In the genomic region with DNA sequence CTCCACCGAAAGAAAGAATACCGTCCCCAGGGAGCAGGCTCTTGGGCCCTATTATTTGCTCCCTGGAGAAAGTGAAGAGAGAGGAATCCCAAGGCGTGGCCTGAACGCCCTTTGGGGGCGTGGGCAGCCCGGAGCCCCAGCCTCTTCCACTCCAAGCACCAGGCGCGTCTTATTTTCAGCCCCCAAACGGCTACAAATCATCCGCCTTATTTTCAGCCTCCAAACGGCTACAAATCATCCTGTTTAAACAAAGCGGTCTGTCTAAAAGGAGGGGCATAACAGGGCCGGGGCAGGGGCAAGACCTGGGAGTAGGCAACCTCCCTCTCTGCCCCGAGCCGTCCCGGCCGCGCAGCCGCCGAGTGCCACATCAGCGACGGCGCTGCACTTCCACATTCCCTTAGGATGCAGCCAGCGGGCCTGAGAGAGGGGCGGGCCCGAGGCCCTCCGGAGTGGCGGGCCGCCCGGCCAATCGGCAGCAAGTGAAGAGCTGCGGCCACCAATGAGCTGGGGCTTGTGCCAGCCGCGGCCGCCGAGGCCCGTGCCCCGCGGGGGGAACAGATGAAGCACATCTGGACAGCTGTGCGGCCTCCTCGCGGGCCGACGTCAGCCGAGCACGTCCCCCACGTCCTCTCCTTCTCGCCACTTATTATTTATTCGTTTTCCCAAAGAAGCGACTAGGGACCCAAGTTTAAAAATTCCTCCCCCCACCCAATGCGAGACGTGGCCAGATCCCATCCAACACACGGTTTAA, we compare ENCODE assay signal across 1 cellular context.
TF ChIP-seq lines count a peak whose summit lies in the region.

A gene with protein sequence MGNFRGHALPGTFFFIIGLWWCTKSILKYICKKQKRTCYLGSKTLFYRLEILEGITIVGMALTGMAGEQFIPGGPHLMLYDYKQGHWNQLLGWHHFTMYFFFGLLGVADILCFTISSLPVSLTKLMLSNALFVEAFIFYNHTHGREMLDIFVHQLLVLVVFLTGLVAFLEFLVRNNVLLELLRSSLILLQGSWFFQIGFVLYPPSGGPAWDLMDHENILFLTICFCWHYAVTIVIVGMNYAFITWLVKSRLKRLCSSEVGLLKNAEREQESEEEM (plus strand): TSS at position 561 of the 751 bp plus-strand sequence. CDS start 62,593 bp downstream, outside the sequence.

TF ChIP-seq in HepG2, 621 proteins besides CTCF, POLR2A, EP300 and RAD21 (continued from another document and continues in another):
- TF ChIP-seq, protein P1, sequence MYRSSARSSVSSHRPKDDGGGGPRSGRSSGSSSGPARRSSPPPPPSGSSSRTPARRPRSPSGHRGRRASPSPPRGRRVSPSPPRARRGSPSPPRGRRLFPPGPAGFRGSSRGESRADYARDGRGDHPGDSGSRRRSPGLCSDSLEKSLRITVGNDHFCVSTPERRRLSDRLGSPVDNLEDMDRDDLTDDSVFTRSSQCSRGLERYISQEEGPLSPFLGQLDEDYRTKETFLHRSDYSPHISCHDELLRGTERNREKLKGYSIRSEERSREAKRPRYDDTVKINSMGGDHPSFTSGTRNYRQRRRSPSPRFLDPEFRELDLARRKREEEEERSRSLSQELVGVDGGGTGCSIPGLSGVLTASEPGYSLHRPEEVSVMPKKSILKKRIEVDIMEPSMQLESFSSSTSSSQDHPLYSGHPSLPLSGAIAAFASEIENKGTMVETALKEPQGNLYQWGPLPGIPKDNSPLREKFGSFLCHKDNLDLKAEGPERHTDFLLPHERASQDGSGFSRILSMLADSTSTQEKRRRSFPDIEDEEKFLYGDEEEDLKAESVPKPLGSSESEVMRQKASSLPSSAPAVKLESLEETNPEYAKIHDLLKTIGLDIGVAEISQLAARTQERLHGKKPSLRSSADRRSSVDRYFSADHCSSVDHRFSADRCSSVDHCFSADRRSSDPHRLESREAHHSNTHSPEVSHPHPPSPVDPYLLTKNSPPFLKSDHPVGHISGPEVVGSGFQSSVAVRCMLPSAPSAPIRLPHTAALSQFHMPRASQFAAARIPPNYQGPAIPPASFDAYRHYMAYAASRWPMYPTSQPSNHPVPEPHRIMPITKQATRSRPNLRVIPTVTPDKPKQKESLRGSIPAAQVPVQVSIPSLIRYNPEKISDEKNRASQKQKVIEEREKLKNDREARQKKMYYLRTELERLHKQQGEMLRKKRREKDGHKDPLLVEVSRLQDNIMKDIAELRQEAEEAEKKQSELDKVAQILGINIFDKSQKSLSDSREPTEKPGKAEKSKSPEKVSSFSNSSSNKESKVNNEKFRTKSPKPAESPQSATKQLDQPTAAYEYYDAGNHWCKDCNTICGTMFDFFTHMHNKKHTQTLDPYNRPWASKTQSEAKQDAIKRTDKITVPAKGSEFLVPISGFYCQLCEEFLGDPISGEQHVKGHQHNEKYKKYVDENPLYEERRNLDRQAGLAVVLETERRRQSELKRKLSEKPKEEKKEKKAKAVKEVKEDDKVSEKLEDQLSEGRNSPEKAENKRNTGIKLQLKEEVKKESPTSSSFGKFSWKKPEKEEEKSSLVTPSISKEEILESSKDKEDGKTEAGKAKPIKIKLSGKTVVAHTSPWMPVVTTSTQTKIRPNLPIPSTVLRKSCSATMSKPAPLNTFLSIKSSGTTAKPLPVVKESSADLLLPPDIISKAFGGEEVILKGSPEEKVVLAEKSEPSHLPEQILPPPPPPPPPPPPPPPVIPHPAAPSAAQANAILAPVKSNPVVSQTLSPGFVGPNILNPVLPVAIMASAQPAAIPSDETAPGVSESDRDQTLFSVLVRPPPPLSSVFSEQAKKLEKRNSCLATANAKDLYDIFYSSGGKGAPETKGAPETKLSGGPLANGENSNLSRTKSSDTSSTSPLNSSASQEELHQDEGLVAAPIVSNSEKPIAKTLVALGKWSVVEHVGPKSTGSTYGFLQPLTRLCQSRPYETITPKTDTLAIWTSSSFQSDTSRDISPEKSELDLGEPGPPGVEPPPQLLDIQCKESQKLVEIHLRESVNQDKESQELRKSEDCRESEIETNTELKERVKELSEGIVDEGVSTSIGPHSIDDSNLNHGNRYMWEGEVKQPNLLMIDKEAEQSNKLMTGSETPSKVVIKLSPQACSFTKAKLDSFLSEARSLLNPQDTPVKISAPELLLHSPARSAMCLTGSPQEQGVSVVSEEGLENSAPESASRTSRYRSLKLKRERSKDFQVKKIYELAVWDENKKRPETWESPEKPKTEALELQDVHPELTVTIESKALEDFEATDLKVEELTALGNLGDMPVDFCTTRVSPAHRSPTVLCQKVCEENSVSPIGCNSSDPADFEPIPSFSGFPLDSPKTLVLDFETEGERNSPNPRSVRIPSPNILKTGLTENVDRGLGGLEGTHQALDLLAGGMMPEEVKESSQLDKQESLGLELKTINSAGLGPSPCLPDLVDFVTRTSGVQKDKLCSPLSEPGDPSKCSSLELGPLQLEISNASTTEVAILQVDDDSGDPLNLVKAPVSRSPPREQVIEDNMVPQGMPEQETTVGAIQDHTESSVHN (CRISPR knock-in tag; IDR thresholded peaks at IDR 0.05), result no peak
- TF ChIP-seq TEAD3 (CRISPR knock-in tag; optimal IDR thresholded peaks at IDR 0.05; ENCODE audit: borderline replicate concordance), result peak; percentile 89
- 0 out of 2 replicates have a peak, but pooled peaks have one; percentile 32 for TF ChIP-seq ZSCAN25 (CRISPR knock-in tag; IDR thresholded peaks at IDR 0.05)
- TF ChIP-seq BCL3 (CRISPR knock-in tag; IDR thresholded peaks at IDR 0.05), result peak; percentile 69
- TF ChIP-seq ZBTB7A (CRISPR knock-in tag; IDR thresholded peaks at IDR 0.05), result no peak
- peak; percentile 86 for TF ChIP-seq ASH2L (IDR thresholded peaks at IDR 0.05; ENCODE audit: insufficient read length, low read depth, low read length)
- TF ChIP-seq, protein P2, sequence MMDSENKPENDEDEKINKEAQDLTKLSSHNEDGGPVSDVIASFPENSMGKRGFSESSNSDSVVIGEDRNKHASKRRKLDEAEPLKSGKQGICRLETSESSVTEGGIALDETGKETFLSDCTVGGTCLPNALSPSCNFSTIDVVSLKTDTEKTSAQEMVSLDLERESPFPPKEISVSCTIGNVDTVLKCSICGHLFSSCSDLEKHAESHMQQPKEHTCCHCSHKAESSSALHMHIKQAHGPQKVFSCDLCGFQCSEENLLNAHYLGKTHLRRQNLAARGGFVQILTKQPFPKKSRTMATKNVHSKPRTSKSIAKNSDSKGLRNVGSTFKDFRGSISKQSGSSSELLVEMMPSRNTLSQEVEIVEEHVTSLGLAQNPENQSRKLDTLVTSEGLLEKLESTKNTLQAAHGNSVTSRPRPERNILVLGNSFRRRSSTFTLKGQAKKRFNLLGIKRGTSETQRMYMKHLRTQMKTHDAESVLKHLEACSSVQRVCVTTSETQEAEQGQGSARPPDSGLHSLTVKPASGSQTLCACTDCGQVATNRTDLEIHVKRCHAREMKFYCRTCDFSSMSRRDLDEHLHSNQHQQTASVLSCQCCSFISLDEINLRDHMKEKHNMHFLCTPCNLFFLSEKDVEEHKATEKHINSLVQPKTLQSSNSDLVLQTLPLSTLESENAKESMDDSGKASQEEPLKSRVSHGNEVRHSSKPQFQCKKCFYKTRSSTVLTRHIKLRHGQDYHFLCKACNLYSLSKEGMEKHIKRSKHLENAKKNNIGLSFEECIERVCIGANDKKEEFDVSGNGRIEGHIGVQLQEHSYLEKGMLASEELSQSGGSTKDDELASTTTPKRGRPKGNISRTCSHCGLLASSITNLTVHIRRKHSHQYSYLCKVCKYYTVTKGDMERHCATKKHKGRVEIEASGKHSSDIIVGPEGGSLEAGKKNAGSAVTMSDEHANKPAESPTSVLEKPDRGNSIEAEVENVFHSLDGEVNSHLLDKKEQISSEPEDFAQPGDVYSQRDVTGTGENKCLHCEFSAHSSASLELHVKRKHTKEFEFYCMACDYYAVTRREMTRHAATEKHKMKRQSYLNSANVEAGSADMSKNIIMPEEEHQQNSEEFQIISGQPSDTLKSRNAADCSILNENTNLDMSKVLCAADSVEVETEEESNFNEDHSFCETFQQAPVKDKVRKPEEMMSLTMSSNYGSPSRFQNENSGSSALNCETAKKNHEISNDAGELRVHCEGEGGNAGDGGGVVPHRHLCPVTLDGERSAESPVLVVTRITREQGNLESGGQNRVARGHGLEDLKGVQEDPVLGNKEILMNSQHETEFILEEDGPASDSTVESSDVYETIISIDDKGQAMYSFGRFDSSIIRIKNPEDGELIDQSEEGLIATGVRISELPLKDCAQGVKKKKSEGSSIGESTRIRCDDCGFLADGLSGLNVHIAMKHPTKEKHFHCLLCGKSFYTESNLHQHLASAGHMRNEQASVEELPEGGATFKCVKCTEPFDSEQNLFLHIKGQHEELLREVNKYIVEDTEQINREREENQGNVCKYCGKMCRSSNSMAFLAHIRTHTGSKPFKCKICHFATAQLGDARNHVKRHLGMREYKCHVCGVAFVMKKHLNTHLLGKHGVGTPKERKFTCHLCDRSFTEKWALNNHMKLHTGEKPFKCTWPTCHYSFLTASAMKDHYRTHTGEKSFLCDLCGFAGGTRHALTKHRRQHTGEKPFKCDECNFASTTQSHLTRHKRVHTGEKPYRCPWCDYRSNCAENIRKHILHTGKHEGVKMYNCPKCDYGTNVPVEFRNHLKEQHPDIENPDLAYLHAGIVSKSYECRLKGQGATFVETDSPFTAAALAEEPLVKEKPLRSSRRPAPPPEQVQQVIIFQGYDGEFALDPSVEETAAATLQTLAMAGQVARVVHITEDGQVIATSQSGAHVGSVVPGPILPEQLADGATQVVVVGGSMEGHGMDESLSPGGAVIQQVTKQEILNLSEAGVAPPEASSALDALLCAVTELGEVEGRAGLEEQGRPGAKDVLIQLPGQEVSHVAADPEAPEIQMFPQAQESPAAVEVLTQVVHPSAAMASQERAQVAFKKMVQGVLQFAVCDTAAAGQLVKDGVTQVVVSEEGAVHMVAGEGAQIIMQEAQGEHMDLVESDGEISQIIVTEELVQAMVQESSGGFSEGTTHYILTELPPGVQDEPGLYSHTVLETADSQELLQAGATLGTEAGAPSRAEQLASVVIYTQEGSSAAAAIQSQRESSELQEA (CRISPR knock-in tag; IDR thresholded peaks at IDR 0.05; ENCODE audit: not compliant biosample characterization), result peak; percentile 94
- no peak for TF ChIP-seq ZNF234 (CRISPR knock-in tag; conservative IDR thresholded peaks at IDR 0.05)
- TF ChIP-seq, protein P3, sequence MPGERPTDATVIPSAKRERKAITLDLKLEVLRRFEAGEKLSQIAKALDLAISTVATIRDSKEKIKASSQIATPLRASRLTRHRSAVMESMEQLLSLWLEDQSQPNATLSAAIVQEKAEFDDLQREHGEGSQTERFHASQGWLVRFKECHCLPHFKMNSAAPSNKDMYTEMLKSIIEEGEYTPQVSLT (CRISPR knock-in tag; IDR thresholded peaks at IDR 0.05; ENCODE audit: borderline replicate concordance, low read depth), result no peak
- TF ChIP-seq ZNF710 (CRISPR knock-in tag; IDR thresholded peaks at IDR 0.05; ENCODE audit: borderline replicate concordance), result peak; percentile 22; the same call in 1 of the 2 replicates
- TF ChIP-seq SP5 (CRISPR knock-in tag; IDR thresholded peaks at IDR 0.05; ENCODE audit: borderline replicate concordance, low read depth), result peak; percentile 11; the same call in 1 of the 2 replicates
- no peak; the same call in 1 of the 2 replicates for TF ChIP-seq HMG20B (CRISPR knock-in tag; conservative IDR thresholded peaks at IDR 0.05)
- TF ChIP-seq ZNF550 (CRISPR knock-in tag; IDR thresholded peaks at IDR 0.05; ENCODE audit: borderline replicate concordance), result no peak
- no peak for TF ChIP-seq MAFF (IDR thresholded peaks at IDR 0.05; ENCODE audit: low read depth, low read length)
- no peak for TF ChIP-seq ELF4 (CRISPR knock-in tag; IDR thresholded peaks at IDR 0.05; ENCODE audit: borderline replicate concordance)
- TF ChIP-seq, protein P4, sequence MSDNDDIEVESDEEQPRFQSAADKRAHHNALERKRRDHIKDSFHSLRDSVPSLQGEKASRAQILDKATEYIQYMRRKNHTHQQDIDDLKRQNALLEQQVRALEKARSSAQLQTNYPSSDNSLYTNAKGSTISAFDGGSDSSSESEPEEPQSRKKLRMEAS (IDR thresholded peaks at IDR 0.05), result peak; percentile 79
- TF ChIP-seq, protein P5, sequence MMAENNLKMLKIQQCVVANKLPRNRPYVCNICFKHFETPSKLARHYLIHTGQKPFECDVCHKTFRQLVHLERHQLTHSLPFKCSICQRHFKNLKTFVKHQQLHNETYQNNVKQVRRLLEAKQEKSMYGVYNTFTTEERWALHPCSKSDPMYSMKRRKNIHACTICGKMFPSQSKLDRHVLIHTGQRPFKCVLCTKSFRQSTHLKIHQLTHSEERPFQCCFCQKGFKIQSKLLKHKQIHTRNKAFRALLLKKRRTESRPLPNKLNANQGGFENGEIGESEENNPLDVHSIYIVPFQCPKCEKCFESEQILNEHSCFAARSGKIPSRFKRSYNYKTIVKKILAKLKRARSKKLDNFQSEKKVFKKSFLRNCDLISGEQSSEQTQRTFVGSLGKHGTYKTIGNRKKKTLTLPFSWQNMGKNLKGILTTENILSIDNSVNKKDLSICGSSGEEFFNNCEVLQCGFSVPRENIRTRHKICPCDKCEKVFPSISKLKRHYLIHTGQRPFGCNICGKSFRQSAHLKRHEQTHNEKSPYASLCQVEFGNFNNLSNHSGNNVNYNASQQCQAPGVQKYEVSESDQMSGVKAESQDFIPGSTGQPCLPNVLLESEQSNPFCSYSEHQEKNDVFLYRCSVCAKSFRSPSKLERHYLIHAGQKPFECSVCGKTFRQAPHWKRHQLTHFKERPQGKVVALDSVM (CRISPR knock-in tag; IDR thresholded peaks at IDR 0.05), result no peak; the same call in 1 of the 2 replicates
